ENCODE assay signal across 10 cellular contexts in the genomic region with DNA sequence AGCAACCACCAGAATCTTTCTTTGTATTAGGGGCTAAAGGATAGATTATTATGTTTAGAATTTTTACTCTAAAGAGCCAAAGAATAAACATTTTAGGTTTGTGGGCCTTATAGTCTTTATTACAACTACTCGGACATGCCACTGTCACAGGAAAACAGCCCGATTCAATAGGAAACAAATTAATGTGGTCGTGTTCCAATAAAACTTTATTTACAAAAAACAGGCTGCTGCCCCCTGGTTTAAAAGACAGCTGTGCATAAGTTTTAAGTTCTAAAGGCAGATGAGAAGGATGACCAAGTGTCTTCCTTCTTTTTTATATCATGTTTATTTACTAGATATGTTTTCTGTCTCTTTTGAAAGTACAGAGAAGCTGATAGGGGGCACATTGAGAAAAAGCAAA.
"Had no signal": no experiment of that assay in that cellular context is flagged by ENCODE, and none has a peak within 500 bp of the region (broad histone marks: within the 10 kb centered on the region; RNA-seq: fewer than 3 reads in every experiment).

No MANE protein-coding gene starts in this region.

- H3K4me3 Mint-ChIP-seq: HFFc6 had no signal

- DNase-seq: GM23248, H7, HFFc6, IMR-90, Karpas-422, KBM-7 had no signal

- H3K27ac Mint-ChIP-seq: HFFc6 had no signal

- ATAC-seq: HCT116 had no signal

- H2AFZ ChIP-seq: GM23248 had no signal

- H3K9me3 ChIP-seq: HAP-1 had no signal

- H3K4me3 ChIP-seq: GM23248, HAP-1 had no signal

- H3K4me2 ChIP-seq: KMS-11 had no signal

- H3K27ac ChIP-seq: GM23248, HL-60, KMS-11 had no signal

- H3K4me1 ChIP-seq: HAP-1 had no signal

- H3K9ac ChIP-seq: GM23248, KMS-11 had no signal

- H3K36me3 ChIP-seq: HAP-1 had no signal
